28 cellular contexts compared by ENCODE assay signal in genomic region chr16:51497541-51498211, GRCh38.
"Had no signal": no experiment of that assay in that cellular context is flagged by ENCODE, and none has a peak within 500 bp of the region (broad histone marks: within the 10 kb centered on the region; RNA-seq: fewer than 3 reads in every experiment).

No MANE protein-coding gene starts in this region.

- H3K27ac ChIP-seq: foreskin keratinocyte, gastroesophageal sphincter, heart left ventricle, hepatocyte, neutrophil, prostate gland, right atrium auricular region, stomach, thyroid gland had no signal

- H3K4me1 Mint-ChIP-seq: mesothelial cell of epicardium; naive B cell; stimulated activated effector memory CD8-positive, alpha-beta T cell treated with anti-CD3 and anti-CD28 coated beads, Interleukin-12 subunit alpha, Interleukin-12 subunit beta, amount 100 ng/mL, for 72 hours had no signal

- H2AFZ ChIP-seq: hepatocyte had no signal

- H3K27me3 ChIP-seq: gastroesophageal sphincter, heart left ventricle, hepatocyte, neutrophil, right atrium auricular region, stomach, thyroid gland had no signal

- H3K36me3 ChIP-seq: gastroesophageal sphincter, heart left ventricle, neutrophil, prostate gland, right atrium auricular region, stomach, thyroid gland had no signal

- ATAC-seq: effector memory CD8-positive, alpha-beta T cell; foreskin keratinocyte; gastroesophageal sphincter; heart left ventricle; left lobe of liver; mucosa of descending colon; natural killer cell treated with Interleukin-12 subunit alpha and Interleukin-12 subunit beta and Interleukin-15 and Interleukin-18, amount 100 ng/mL, for 72 hours; sciatic nerve; stimulated activated effector memory CD8-positive, alpha-beta T cell treated with anti-CD3 and anti-CD28 coated beads, Interleukin-12 subunit alpha, Interleukin-12 subunit beta, amount 100 ng/mL, for 72 hours had no signal

- H3K27me3 Mint-ChIP-seq: effector memory CD8-positive, alpha-beta T cell; naive B cell; natural killer cell treated with Interleukin-12 subunit alpha and Interleukin-12 subunit beta and Interleukin-15 and Interleukin-18, amount 100 ng/mL, for 72 hours had no signal

- H3K4me3 Mint-ChIP-seq: effector memory CD8-positive, alpha-beta T cell; mesothelial cell of epicardium; naive B cell; natural killer cell treated with Interleukin-12 subunit alpha and Interleukin-12 subunit beta and Interleukin-15 and Interleukin-18, amount 100 ng/mL, for 72 hours; neural crest cell; stimulated activated effector memory CD8-positive, alpha-beta T cell treated with anti-CD3 and anti-CD28 coated beads, Interleukin-12 subunit alpha, Interleukin-12 subunit beta, amount 100 ng/mL, for 72 hours; type B pancreatic cell had no signal

- H3K4me3 ChIP-seq: gastroesophageal sphincter, heart left ventricle, hepatocyte, mucosa of descending colon, prostate gland, right atrium auricular region, smooth muscle cell, stomach, thyroid gland had no signal

- H3K79me2 ChIP-seq: hepatocyte had no signal

- H3K4me1 ChIP-seq: foreskin keratinocyte, gastroesophageal sphincter, heart left ventricle, prostate gland, right atrium auricular region, stomach, thyroid gland had no signal

- H3K9me3 Mint-ChIP-seq: neural crest cell, type B pancreatic cell had no signal

- H3K4me2 ChIP-seq: hepatocyte, smooth muscle cell had no signal

- H3K9me3 ChIP-seq: mucosa of descending colon, neutrophil, prostate gland, stomach, thyroid gland had no signal

- H3K27ac Mint-ChIP-seq: effector memory CD8-positive, alpha-beta T cell; mesothelial cell of epicardium; naive B cell; natural killer cell treated with Interleukin-12 subunit alpha and Interleukin-12 subunit beta and Interleukin-15 and Interleukin-18, amount 100 ng/mL, for 72 hours; stimulated activated effector memory CD8-positive, alpha-beta T cell treated with anti-CD3 and anti-CD28 coated beads, Interleukin-12 subunit alpha, Interleukin-12 subunit beta, amount 100 ng/mL, for 72 hours; type B pancreatic cell had no signal

- H3K36me3 Mint-ChIP-seq: mesothelial cell of epicardium; naive B cell; natural killer cell treated with Interleukin-12 subunit alpha and Interleukin-12 subunit beta and Interleukin-15 and Interleukin-18, amount 100 ng/mL, for 72 hours; stimulated activated effector memory CD8-positive, alpha-beta T cell treated with anti-CD3 and anti-CD28 coated beads, Interleukin-12 subunit alpha, Interleukin-12 subunit beta, amount 100 ng/mL, for 72 hours; type B pancreatic cell had no signal

- DNase-seq: cerebellar nuclear complex; cortex of kidney; effector memory CD8-positive, alpha-beta T cell; foreskin keratinocyte; heart left ventricle; kidney; mesenchymal stem cell; mucosa of descending colon; naive B cell; stimulated activated CD4-positive, alpha-beta T cell treated with anti-CD3 and anti-CD28 coated beads, Interleukin-12 subunit alpha, Interleukin-12 subunit beta, amount 100 ng/mL, for 4 hours; stimulated activated CD4-positive, alpha-beta T cell treated with anti-CD3 and anti-CD28 coated beads, Interleukin-1b, Interleukin-23, amount 100 ng/mL, for 48 hours; stimulated activated CD4-positive, alpha-beta T cell treated with anti-CD3 and anti-CD28 coated beads, Interleukin-4, amount 100 ng/mL, for 24 hours; stimulated activated naive CD4-positive, alpha-beta T cell treated with Interleukin-2 at 50 U/mL for 16 hours; stomach; thyroid gland had no signal
